9 cellular contexts compared by ENCODE assay signal in the genomic region with DNA sequence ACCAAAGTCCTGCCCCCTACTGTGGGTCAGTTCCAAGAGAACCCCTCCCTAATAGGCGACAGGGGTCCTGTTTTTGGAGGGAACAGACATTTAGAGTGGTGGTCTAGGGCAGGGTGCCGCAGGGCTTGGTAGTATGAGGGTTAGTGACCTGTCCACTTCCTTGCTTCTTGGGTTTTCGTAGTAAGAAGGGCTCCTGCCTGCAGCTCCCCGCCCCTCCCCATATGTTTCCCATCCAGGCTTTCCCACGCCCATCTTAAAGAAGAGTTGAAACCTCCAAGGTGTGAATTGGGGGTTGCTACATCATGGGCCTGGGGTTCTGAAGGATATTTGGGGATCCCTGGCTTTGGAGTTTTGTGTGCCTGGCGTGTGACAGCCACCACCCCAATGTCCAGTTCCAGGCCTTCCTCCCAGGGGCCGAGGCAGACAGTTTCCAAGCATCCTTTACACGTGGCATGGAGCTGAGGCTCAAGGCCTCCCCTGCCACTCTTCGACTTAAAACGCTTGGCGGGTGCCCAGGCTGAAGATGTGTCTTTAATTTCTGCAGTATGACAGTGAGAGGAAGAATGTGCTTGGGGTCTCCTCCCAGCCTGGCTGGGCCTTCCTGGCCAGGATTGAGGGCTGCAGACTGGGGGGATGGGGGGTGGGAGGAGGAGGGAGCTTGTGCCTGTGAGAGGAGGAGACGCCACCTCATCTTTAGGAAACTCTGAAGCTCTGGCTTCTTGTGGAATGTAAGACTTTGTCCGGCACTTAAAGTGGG. TPM values are rescaled to one million over a fixed set of nuclear protein-coding genes. Genes with fewer than 3 reads are reported as not detected.
DNase-seq lines count a peak whose midpoint lies in the region; ATAC-seq and TF ChIP-seq lines count a peak whose summit lies in the region.
"Had no signal": no experiment of that assay in that cellular context is flagged by ENCODE, and none has a peak within 500 bp of the region (broad histone marks: within the 10 kb centered on the region; RNA-seq: fewer than 3 reads in every experiment).

No MANE protein-coding gene starts in this region.

- H3K27me3 Mint-ChIP-seq in mesothelial cell of epicardium (ENCODE audit: low read depth), result peaks cover 16% of the 10 kb centered on the region

- TF ChIP-seq CTCF in brain microvascular endothelial cell (IDR thresholded peaks at IDR 0.05; ENCODE audit: low read depth, low read length, missing control alignments) (no peak), mesothelial cell of epicardium (IDR thresholded peaks at IDR 0.05; ENCODE audit: unreplicated experiment) (no peak), tibial nerve (IDR thresholded peaks at IDR 0.05) (no peak)

- WGBS in tibial nerve, 2 donors, result 60 to 62% methylated on average over 13 of the region's 13 CpGs

- peaks cover 22% of the 10 kb centered on the region for H3K36me3 ChIP-seq in brain microvascular endothelial cell (replicated peaks)
- H3K36me3 ChIP-seq in tibial nerve, result no peaks in the 10 kb centered on the region

- peak; percentile 86 for DNase-seq in HCEC 1CT
- DNase-seq in brain microvascular endothelial cell, result peak; percentile 75
- DNase-seq in mesothelial cell of epicardium (ENCODE audit: low spot score in 2 of 2, unreplicated experiment in 2 of 2), result no peak
- DNase-seq in tibial nerve (ENCODE audit: low spot score in 2 of 2), result no peak
- DNase-seq in GDM1 (lab: John Stamatoyannopoulos, UW), result no peak
- no peak for DNase-seq in NCI-H2107 (lab: John Stamatoyannopoulos, UW)
- DNase-seq: stimulated activated CD4-positive, alpha-beta T cell treated with anti-CD3 and anti-CD28 coated beads, Interleukin-4, amount 100 ng/mL, for 4 hours had no signal

- TF ChIP-seq EP300 in tibial nerve (IDR thresholded peaks at IDR 0.05), result no peak

- H3K27ac Mint-ChIP-seq in mesothelial cell of epicardium, result peak overlapping the region; percentile 82

- peaks cover 0 to 76% (median 29%) of the 10 kb centered on the region in 4 donors for H3K4me1 ChIP-seq in tibial nerve

- peaks cover 76% of the 10 kb centered on the region for H3K4me1 Mint-ChIP-seq in mesothelial cell of epicardium

- in situ Hi-C loops in brain microvascular endothelial cell (cut with HindIII; ENCODE audit: low pct_ligation_motif_present, low sequenced_read_pairs), result loop anchor here (5.0 kb wide), 1 partner anchor 64 kb away; no protein-coding TSS in a partner anchor

- H3K27ac ChIP-seq in brain microvascular endothelial cell (peak overlapping the region; percentile 57), tibial nerve (peak overlapping the region; percentile 42 to 95 (median 69))

- no peaks in the 10 kb centered on the region for H3K36me3 Mint-ChIP-seq in mesothelial cell of epicardium

- H3K4me3 Mint-ChIP-seq in mesothelial cell of epicardium, result no peak overlapping the region

- H3K9me3 ChIP-seq in tibial nerve, result no peaks in the 10 kb centered on the region

- no peak for ATAC-seq in GM18907 (IDR thresholded peaks at IDR 0.05; ENCODE audit: unreplicated experiment)

- H3K27me3 ChIP-seq in brain microvascular endothelial cell (replicated peaks), result no peaks in the 10 kb centered on the region
- H3K27me3 ChIP-seq in tibial nerve, result peaks cover 0 to 10% of the 10 kb centered on the region in 2 donors

- no peaks in the 10 kb centered on the region for H3K9me3 Mint-ChIP-seq in mesothelial cell of epicardium

- H3K4me3 ChIP-seq in brain microvascular endothelial cell (ENCODE audit: low read depth, low read length), result no peak overlapping the region
- H3K4me3 ChIP-seq in tibial nerve, result no peak overlapping the region

- TF ChIP-seq POLR2A in tibial nerve (IDR thresholded peaks at IDR 0.05), result no peak

RNA-seq across cellular contexts. Expression of a gene that starts 2.3 kb away (rescaled TPM):
- total RNA-seq in mesothelial cell of epicardium (3,780 to 4,004 TPM (median 3,972 TPM) in 3 replicates), tibial nerve (100 to 1,000 TPM in 1 of 4 donors, 10 to 100 TPM in 3; 31.5 to 185 (median 73.0) TPM)

RNA-seq across cellular contexts. Expression of a gene that starts 38.0 kb away (rescaled TPM):
- total RNA-seq in mesothelial cell of epicardium (not detected in 3 replicates), tibial nerve (1 to 10 TPM; 1.8 to 7.8 (median 4.9) TPM)
- total RNA-seq: HT1080 had no signal

RNA-seq across cellular contexts. Expression of a gene that starts 53.3 kb away (rescaled TPM):
- 56.4 to 58.6 TPM (median 56.6 TPM) in 3 replicates for total RNA-seq in mesothelial cell of epicardium
- total RNA-seq in tibial nerve, result 10 to 100 TPM; 28.4 to 54.9 (median 36.9) TPM

Comparison
In these comparisons a context has a peak if more than half of its experiments do, and no peak if none do; other contexts are left out.
1. DNase-seq: peak in HCEC 1CT (single experiment) and brain microvascular endothelial cell (single experiment); none in mesothelial cell of epicardium (0 of 2), tibial nerve (0 of 2), GDM1 (single experiment) and NCI-H2107 (single experiment).
2. RNA of a gene that starts 2.3 kb away (total RNA-seq): 3,780 to 4,004 TPM in mesothelial cell of epicardium; 31.5 to 185 TPM in tibial nerve; every median in the first group is over 10 times any median in the second.